Comparison of ENCODE assay signal across 8 cellular contexts in the genomic region with DNA sequence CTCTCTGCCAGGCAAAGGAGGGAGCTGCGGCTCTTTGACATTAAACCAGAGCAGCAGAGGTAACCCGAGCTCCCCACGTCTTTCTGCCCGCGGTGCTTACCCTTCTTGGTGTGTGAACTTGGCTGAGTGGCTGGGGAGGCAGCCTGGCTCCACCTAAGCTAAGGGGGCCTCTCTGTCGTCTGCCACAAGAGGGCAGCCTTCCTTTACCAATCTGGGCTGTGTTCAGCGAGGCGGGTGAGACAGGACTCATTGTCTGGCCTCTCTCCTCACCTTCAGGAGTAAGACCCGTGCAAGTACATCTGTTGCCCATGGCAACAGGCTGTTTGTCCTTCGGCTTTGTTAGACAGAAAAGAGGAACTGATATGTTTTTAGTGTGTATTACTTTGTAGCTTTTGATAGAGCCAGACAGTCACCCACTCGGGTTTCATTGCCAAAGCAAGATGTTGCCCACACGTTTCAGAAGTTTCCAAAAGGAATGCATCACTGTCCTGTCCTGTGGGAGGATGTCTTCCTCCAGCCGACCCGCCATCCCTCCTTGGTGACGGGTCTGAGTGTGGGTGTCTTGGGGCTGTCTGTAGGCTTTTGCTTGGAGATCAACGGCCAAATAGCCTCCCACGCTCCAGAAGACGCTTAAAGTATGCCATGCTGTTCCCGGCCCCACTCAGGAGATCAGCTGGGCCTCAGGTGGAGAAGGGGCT. TPM values are rescaled to one million over a fixed set of nuclear protein-coding genes. Genes with fewer than 3 reads are reported as not detected.
DNase-seq lines count a peak whose midpoint lies in the region; ATAC-seq, FAIRE-seq and TF ChIP-seq lines count a peak whose summit lies in the region.

No MANE protein-coding gene starts in this region.

- WGBS in smooth muscle cell (ENCODE audit: low lambda C conversion rate), result 43% methylated on average over 19 of the region's 19 CpGs

- H3K27ac ChIP-seq in astrocyte (ENCODE audit: low read depth, low read length) (no peak overlapping the region), smooth muscle cell (ENCODE audit: low read depth) (no peak overlapping the region)

- peaks cover 12% of the 10 kb centered on the region for H3K4me1 Mint-ChIP-seq in T-helper 2 cell treated with Interferon-gamma antibody and Interleukin-4, amounts not matched to agents 5 μg/mL and 100 μg/mL, for 36 hours (ENCODE audit: low read depth)
- H3K4me1 Mint-ChIP-seq in astrocyte (ENCODE audit: low read depth, unreplicated experiment), result no peaks in the 10 kb centered on the region

- peak; percentile 79 for TF ChIP-seq CTCF in astrocyte (IDR thresholded peaks at IDR 0.05; ENCODE audit: insufficient read depth, low read depth, low read length)
- TF ChIP-seq CTCF in smooth muscle cell (IDR thresholded peaks at IDR 0.05; ENCODE audit: borderline replicate concordance, insufficient read depth, poor library complexity, severe bottlenecking), result peak; percentile 76

- no peaks in the 10 kb centered on the region for H3K9me3 Mint-ChIP-seq in T-helper 2 cell treated with Interferon-gamma antibody and Interleukin-4, amounts not matched to agents 5 μg/mL and 100 μg/mL, for 36 hours
- H3K9me3 Mint-ChIP-seq in astrocyte (ENCODE audit: unreplicated experiment), result no peaks in the 10 kb centered on the region

- peaks cover 5% of the 10 kb centered on the region for H3K4me1 ChIP-seq in astrocyte (ENCODE audit: insufficient read depth, low read length)
- no peaks in the 10 kb centered on the region for H3K4me1 ChIP-seq in smooth muscle cell (ENCODE audit: low read depth)

- H3K36me3 ChIP-seq in astrocyte (ENCODE audit: insufficient read depth, low read length), result peaks cover 28% of the 10 kb centered on the region
- peaks cover 6% of the 10 kb centered on the region for H3K36me3 ChIP-seq in smooth muscle cell (ENCODE audit: low read depth)

- H3K4me2 ChIP-seq in astrocyte (ENCODE audit: low read length) (no peak overlapping the region), smooth muscle cell (no peak overlapping the region)

- ATAC-seq in HG02623 (IDR thresholded peaks at IDR 0.05; ENCODE audit: unreplicated experiment), result peak; percentile 72

- DNase-seq in NCI-H1417 (lab: John Stamatoyannopoulos, UW) (peak; percentile 46 to 74 (median 59)), NCI-H1417 treated with DMSO at 0.1 percent for 48 hours (lab: John Stamatoyannopoulos, UW) (no peak), NCI-H1092 treated with DMSO at 0.1 percent for 48 hours (lab: John Stamatoyannopoulos, UW) (peak; percentile 11), astrocyte (ENCODE audit: low read depth) (peak; percentile 56), hippocampal formation (lab: John Stamatoyannopoulos, UW) (peak; percentile 74 to 77), smooth muscle cell (lab: John Stamatoyannopoulos, UW; ENCODE audit: unreplicated experiment) (peak; percentile 18)
- peak; percentile 73 for DNase-seq in T-helper 2 cell treated with Interferon-gamma antibody and Interleukin-4, amounts not matched to agents 5 μg/mL and 100 μg/mL, for 36 hours (ENCODE audit: low spot score)

- peaks cover 47% of the 10 kb centered on the region for H3K36me3 Mint-ChIP-seq in T-helper 2 cell treated with Interferon-gamma antibody and Interleukin-4, amounts not matched to agents 5 μg/mL and 100 μg/mL, for 36 hours (ENCODE audit: low read depth)
- peaks cover 5% of the 10 kb centered on the region for H3K36me3 Mint-ChIP-seq in astrocyte (ENCODE audit: low read depth, unreplicated experiment)

- H3K9ac ChIP-seq in astrocyte (ENCODE audit: low read length) (no peak overlapping the region), smooth muscle cell (ENCODE audit: low read depth) (no peak overlapping the region)

- H3K4me3 Mint-ChIP-seq in T-helper 2 cell treated with Interferon-gamma antibody and Interleukin-4, amounts not matched to agents 5 μg/mL and 100 μg/mL, for 36 hours, result no peak overlapping the region
- no peak overlapping the region for H3K4me3 Mint-ChIP-seq in astrocyte (ENCODE audit: unreplicated experiment)

- no peaks in the 10 kb centered on the region for H3K27me3 Mint-ChIP-seq in T-helper 2 cell treated with Interferon-gamma antibody and Interleukin-4, amounts not matched to agents 5 μg/mL and 100 μg/mL, for 36 hours (ENCODE audit: low read depth)
- no peaks in the 10 kb centered on the region for H3K27me3 Mint-ChIP-seq in astrocyte (ENCODE audit: low read depth, unreplicated experiment)

- no peak for FAIRE-seq in astrocyte (lab: Jason Lieb, UNC)

- H3K4me3 ChIP-seq in astrocyte (ENCODE audit: insufficient read depth, low read depth, low read length) (no peak overlapping the region), smooth muscle cell (no peak overlapping the region)

- H3K79me2 ChIP-seq in astrocyte (ENCODE audit: insufficient read depth, low read length) (peaks cover 12% of the 10 kb centered on the region), smooth muscle cell (ENCODE audit: low read depth) (peaks cover 6% of the 10 kb centered on the region)

- H4K20me1 ChIP-seq in astrocyte (ENCODE audit: insufficient read depth, low read length) (no peaks in the 10 kb centered on the region), smooth muscle cell (ENCODE audit: low read depth) (no peaks in the 10 kb centered on the region)

- no peak overlapping the region for H2AFZ ChIP-seq in astrocyte (ENCODE audit: low read depth, low read length)
- no peak overlapping the region for H2AFZ ChIP-seq in smooth muscle cell (ENCODE audit: low read depth)

- no peaks in the 10 kb centered on the region for H3K9me3 ChIP-seq in astrocyte (ENCODE audit: insufficient read depth, low read depth, low read length)
- H3K9me3 ChIP-seq in smooth muscle cell (replicated peaks; ENCODE audit: low read depth), result no peaks in the 10 kb centered on the region

- no peaks in the 10 kb centered on the region for H3K27me3 ChIP-seq in astrocyte (ENCODE audit: insufficient read depth, low read length)
- no peaks in the 10 kb centered on the region for H3K27me3 ChIP-seq in smooth muscle cell (ENCODE audit: low read depth)

- H3F3A ChIP-seq in smooth muscle cell (ENCODE audit: low read depth), result no peaks in the 10 kb centered on the region

- H3K27ac Mint-ChIP-seq in T-helper 2 cell treated with Interferon-gamma antibody and Interleukin-4, amounts not matched to agents 5 μg/mL and 100 μg/mL, for 36 hours, result peak overlapping the region; percentile 81
- H3K27ac Mint-ChIP-seq in astrocyte (ENCODE audit: unreplicated experiment), result no peak overlapping the region

RNA-seq across cellular contexts. Expression of a gene that starts 4.6 kb away (rescaled TPM):
- total RNA-seq in astrocyte (52.3 and 60.6 TPM in 2 replicates), smooth muscle cell (54.4 and 68.8 TPM in 2 replicates)
- 90.6 and 94.9 TPM in 2 replicates for polyA plus RNA-seq in smooth muscle cell

RNA-seq across cellular contexts. Expression of a gene that starts 54.5 kb away (rescaled TPM):
- total RNA-seq in astrocyte (10.8 and 13.1 TPM in 2 replicates), smooth muscle cell (2.2 and 2.3 TPM in 2 replicates)
- polyA plus RNA-seq in smooth muscle cell, result 4.0 and 6.9 TPM in 2 replicates
